14 cellular contexts compared by ENCODE assay signal in the genomic region with DNA sequence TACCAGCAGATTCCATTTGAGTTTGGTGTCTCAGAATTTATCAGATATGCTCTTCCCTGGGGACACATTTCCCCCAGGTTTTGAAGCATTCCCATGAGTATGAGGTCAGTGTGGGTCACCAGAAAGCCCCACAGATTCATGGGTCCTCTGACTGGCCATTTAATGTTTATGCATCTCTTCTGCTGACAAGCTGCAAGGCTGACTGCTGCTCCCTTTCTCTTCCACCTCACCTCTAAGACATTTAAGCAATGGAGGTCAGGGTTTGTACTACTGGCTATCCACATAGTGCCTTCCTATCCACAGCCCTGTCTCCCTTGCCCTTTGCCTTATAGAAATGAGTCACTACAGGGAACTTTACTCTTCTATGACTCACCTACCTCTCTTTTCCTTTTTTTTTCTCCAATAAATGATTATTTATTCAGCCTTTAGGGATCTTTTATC.
DNase-seq lines count a peak whose midpoint lies in the region; ATAC-seq, FAIRE-seq and TF ChIP-seq lines count a peak whose summit lies in the region.
"Had no signal": no experiment of that assay in that cellular context is flagged by ENCODE, and none has a peak within 500 bp of the region (broad histone marks: within the 10 kb centered on the region; RNA-seq: fewer than 3 reads in every experiment).

No MANE protein-coding gene starts in this region.

- H3K36me3 ChIP-seq in SK-N-SH (replicated peaks in 1 of 2; ENCODE audit: control insufficient read depth in 1 of 2, insufficient read depth in 2 of 2, low read length in 1 of 2) = no peaks in the 10 kb centered on the region

- TF ChIP-seq EP300 in SK-N-SH (IDR thresholded peaks at IDR 0.05; ENCODE audit: borderline replicate concordance in 1 of 2, low read depth in 1 of 2, low read length in 1 of 2) = no peak

- H3F3A ChIP-seq in SK-N-SH (replicated peaks; ENCODE audit: insufficient read depth) = peaks cover 11% of the 10 kb centered on the region

- no peak overlapping the region for H3K4me2 ChIP-seq in SK-N-SH

- no peaks in the 10 kb centered on the region for H3K79me2 ChIP-seq in SK-N-SH (ENCODE audit: insufficient read depth)

- H3K27me3 ChIP-seq in SK-N-SH (ENCODE audit: insufficient read depth) = no peaks in the 10 kb centered on the region

- no peaks in the 10 kb centered on the region for H3K4me1 ChIP-seq in SK-N-SH (ENCODE audit: control insufficient read depth in 1 of 2, insufficient read depth in 2 of 2, low read depth in 1 of 2, low read length in 1 of 2)

- H2AFZ ChIP-seq in SK-N-SH (ENCODE audit: low read depth) = no peak overlapping the region

- H3K27ac ChIP-seq in SK-N-SH (ENCODE audit: low read depth in 2 of 2, low read length in 1 of 2) = peak overlapping the region in 1 of 2 experiments; percentile 28; a peak in 2 of 4 replicates

- no peak overlapping the region for H3K4me3 ChIP-seq in SK-N-SH (ENCODE audit: low read depth in 2 of 2, low read length in 1 of 2)
- no peak overlapping the region for H3K4me3 ChIP-seq in fibroblast of villous mesenchyme (ENCODE audit: low read depth, low read length)

- no peaks in the 10 kb centered on the region for H4K20me1 ChIP-seq in SK-N-SH (ENCODE audit: insufficient read depth)

- no peak for TF ChIP-seq RAD21 in SK-N-SH (IDR thresholded peaks at IDR 0.05; ENCODE audit: low read length)

- no peak overlapping the region for H3K9ac ChIP-seq in SK-N-SH

- DNase-seq in SK-N-SH (no peak), T1000 (lab: John Stamatoyannopoulos, UW) (peak; percentile 75), fibroblast of villous mesenchyme (ENCODE audit: low read depth) (peak; percentile 91), urothelium cell line (ENCODE audit: low spot score) (peak; percentile 81), DMS79 treated with DMSO at 0.1 percent for 48 hours (lab: John Stamatoyannopoulos, UW) (no peak)
- DNase-seq: activated CD4-positive, alpha-beta T cell treated with anti-CD3 and anti-CD28 coated beads for 48 hours; activated gamma-delta T cell treated with Interleukin-2 at 50 U/mL for 16 hours; GF-D8; NCI-H1048; stimulated activated CD4-positive, alpha-beta T cell treated with anti-CD3 and anti-CD28 coated beads, Interleukin-4, amount 100 ng/mL, for 4 hours had no signal

- H3K9me3 ChIP-seq in SK-N-SH = no peaks in the 10 kb centered on the region

- no peaks in the 10 kb centered on the region for H3K9me2 ChIP-seq in SK-N-SH

- FAIRE-seq in urothelium cell line (lab: Jason Lieb, UNC) = peak; percentile 55
- FAIRE-seq: A204.1 had no signal

- POLR2A ChIA-PET in SK-N-SH (lab: Yijun Ruan, JAX) = no interaction called here

- TF ChIP-seq CTCF in SK-N-SH (IDR thresholded peaks at IDR 0.05) (no peak), fibroblast of villous mesenchyme (IDR thresholded peaks at IDR 0.05; ENCODE audit: insufficient read depth, low read depth, low read length) (no peak)

- ATAC-seq in SK-N-SH treated with all-trans-retinoic acid at 6 μM for 48 hours (no peak; the same call in 2 of the 3 replicates), HG03097 (IDR thresholded peaks at IDR 0.05; ENCODE audit: low FRiP score, unreplicated experiment) (no peak), GM18873 (IDR thresholded peaks at IDR 0.05; ENCODE audit: low FRiP score, unreplicated experiment) (no peak)

- CTCF ChIA-PET in SK-N-SH (lab: Yijun Ruan, JAX) = interaction anchor here (1.4 kb wide), 1 partner anchor 36 kb away, joined by 3 read pairs; no protein-coding TSS in a partner anchor

TF ChIP-seq in SK-N-SH, 30 proteins besides CTCF, POLR2A, EP300 and RAD21:
- peak; percentile 28; the same call in 1 of the 2 replicates for TF ChIP-seq JUND (IDR thresholded peaks at IDR 0.05)
- peak; percentile 49; the same call in 1 of the 2 replicates for TF ChIP-seq FOSL2 (IDR thresholded peaks at IDR 0.05; ENCODE audit: borderline replicate concordance, low read depth)
- TF ChIP-seq YY1 (IDR thresholded peaks at IDR 0.05; ENCODE audit: low read depth) = no peak

TF ChIP-seq in SK-N-SH treated with all-trans-retinoic acid at 6 μM for 48 hours, 23 proteins besides CTCF, POLR2A, EP300 and RAD21:
- TF ChIP-seq, protein P1, sequence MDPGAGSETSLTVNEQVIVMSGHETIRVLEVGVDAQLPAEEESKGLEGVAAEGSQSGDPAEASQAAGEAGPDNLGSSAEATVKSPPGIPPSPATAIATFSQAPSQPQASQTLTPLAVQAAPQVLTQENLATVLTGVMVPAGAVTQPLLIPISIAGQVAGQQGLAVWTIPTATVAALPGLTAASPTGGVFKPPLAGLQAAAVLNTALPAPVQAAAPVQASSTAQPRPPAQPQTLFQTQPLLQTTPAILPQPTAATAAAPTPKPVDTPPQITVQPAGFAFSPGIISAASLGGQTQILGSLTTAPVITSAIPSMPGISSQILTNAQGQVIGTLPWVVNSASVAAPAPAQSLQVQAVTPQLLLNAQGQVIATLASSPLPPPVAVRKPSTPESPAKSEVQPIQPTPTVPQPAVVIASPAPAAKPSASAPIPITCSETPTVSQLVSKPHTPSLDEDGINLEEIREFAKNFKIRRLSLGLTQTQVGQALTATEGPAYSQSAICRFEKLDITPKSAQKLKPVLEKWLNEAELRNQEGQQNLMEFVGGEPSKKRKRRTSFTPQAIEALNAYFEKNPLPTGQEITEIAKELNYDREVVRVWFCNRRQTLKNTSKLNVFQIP (CRISPR knock-in tag; IDR thresholded peaks at IDR 0.05; ENCODE audit: borderline replicate concordance, low read depth) = no peak
- no peak for TF ChIP-seq BACH2 (CRISPR knock-in tag; IDR thresholded peaks at IDR 0.05; ENCODE audit: borderline replicate concordance)
- TF ChIP-seq ARNTL (CRISPR knock-in tag; IDR thresholded peaks at IDR 0.05; ENCODE audit: borderline replicate concordance, low read depth) = no peak
- TF ChIP-seq TOX (CRISPR knock-in tag; IDR thresholded peaks at IDR 0.05; ENCODE audit: borderline replicate concordance) = no peak
- TF ChIP-seq, protein P2, sequence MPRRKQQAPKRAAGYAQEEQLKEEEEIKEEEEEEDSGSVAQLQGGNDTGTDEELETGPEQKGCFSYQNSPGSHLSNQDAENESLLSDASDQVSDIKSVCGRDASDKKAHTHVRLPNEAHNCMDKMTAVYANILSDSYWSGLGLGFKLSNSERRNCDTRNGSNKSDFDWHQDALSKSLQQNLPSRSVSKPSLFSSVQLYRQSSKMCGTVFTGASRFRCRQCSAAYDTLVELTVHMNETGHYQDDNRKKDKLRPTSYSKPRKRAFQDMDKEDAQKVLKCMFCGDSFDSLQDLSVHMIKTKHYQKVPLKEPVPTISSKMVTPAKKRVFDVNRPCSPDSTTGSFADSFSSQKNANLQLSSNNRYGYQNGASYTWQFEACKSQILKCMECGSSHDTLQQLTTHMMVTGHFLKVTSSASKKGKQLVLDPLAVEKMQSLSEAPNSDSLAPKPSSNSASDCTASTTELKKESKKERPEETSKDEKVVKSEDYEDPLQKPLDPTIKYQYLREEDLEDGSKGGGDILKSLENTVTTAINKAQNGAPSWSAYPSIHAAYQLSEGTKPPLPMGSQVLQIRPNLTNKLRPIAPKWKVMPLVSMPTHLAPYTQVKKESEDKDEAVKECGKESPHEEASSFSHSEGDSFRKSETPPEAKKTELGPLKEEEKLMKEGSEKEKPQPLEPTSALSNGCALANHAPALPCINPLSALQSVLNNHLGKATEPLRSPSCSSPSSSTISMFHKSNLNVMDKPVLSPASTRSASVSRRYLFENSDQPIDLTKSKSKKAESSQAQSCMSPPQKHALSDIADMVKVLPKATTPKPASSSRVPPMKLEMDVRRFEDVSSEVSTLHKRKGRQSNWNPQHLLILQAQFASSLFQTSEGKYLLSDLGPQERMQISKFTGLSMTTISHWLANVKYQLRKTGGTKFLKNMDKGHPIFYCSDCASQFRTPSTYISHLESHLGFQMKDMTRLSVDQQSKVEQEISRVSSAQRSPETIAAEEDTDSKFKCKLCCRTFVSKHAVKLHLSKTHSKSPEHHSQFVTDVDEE (CRISPR knock-in tag; IDR thresholded peaks at IDR 0.05) = no peak
- no peak for TF ChIP-seq CSDC2 (CRISPR knock-in tag; IDR thresholded peaks at IDR 0.05)
- TF ChIP-seq, protein P3, sequence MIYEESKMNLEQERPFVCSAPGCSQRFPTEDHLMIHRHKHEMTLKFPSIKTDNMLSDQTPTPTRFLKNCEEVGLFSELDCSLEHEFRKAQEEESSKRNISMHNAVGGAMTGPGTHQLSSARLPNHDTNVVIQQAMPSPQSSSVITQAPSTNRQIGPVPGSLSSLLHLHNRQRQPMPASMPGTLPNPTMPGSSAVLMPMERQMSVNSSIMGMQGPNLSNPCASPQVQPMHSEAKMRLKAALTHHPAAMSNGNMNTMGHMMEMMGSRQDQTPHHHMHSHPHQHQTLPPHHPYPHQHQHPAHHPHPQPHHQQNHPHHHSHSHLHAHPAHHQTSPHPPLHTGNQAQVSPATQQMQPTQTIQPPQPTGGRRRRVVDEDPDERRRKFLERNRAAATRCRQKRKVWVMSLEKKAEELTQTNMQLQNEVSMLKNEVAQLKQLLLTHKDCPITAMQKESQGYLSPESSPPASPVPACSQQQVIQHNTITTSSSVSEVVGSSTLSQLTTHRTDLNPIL (CRISPR knock-in tag; IDR thresholded peaks at IDR 0.05; ENCODE audit: low read depth) = no peak
- no peak for TF ChIP-seq TCF4 (CRISPR knock-in tag; IDR thresholded peaks at IDR 0.05; ENCODE audit: borderline replicate concordance)
- no peak for TF ChIP-seq ZC3H10 (CRISPR knock-in tag; IDR thresholded peaks at IDR 0.05)
- TF ChIP-seq ZFP30 (CRISPR knock-in tag; IDR thresholded peaks at IDR 0.05) = no peak
- no peak for TF ChIP-seq ESRRG (CRISPR knock-in tag; IDR thresholded peaks at IDR 0.05)
- TF ChIP-seq RARB (CRISPR knock-in tag; IDR thresholded peaks at IDR 0.05) = no peak

Comparison
In these comparisons a context has a peak if more than half of its experiments do, and no peak if none do; other contexts are left out.
1. DNase-seq: peak in T1000 (single experiment), fibroblast of villous mesenchyme (single experiment) and urothelium cell line (single experiment); none in SK-N-SH (single experiment) and DMS79 treated with DMSO at 0.1 percent for 48 hours (single experiment).